ENCODE assay signal across 10 cellular contexts in the genomic region with DNA sequence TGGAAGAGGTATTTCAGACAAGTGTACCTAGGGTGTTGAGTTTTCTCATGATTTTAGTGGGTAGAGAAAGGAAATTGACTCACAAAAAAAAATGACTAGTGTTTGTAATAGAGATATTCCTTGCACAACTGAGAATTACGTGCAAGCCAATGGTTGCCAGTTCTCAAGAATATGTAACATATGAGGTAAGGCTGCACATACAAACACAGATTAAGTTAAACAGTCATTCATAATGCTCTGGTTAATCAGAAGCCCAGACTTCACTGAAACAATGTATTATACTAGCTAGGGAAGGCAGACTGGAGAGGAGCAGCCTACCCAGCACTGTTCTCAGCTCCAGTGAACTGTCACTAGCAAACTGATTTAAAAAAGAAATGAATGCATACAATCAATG.
A peak's percentile ranks its signal among the peaks of the same experiment; 100 is the strongest.
DNase-seq lines count a peak whose midpoint lies in the region; ATAC-seq, FAIRE-seq and TF ChIP-seq lines count a peak whose summit lies in the region.
"Had no signal": no experiment of that assay in that cellular context is flagged by ENCODE, and none has a peak within 500 bp of the region (broad histone marks: within the 10 kb centered on the region; RNA-seq: fewer than 3 reads in every experiment).

No MANE protein-coding gene starts in this region.

- FAIRE-seq in HepG2 (lab: Jason Lieb, UNC): no peak

- TF ChIP-seq CTCF in WI38 (IDR thresholded peaks at IDR 0.05; ENCODE audit: low read depth, low read length) (no peak), HepG2 (CRISPR knock-in tag; IDR thresholded peaks at IDR 0.05) (no peak)

- no peak overlapping the region for H3K4me3 Mint-ChIP-seq in activated CD4-positive, alpha-beta memory T cell treated with anti-CD3 and anti-CD28 coated beads for 36 hours
- H3K4me3 Mint-ChIP-seq in CD4-positive, alpha-beta memory T cell: no peak overlapping the region
- H3K4me3 Mint-ChIP-seq: activated T-cell treated with anti-CD3 and anti-CD28 coated beads, Interleukin-2, amount 50 U/mL, for 4 hours had no signal

- in situ Hi-C loops in HepG2 (cut with HindIII; ENCODE audit: extremely low pct_ligation_motif_present, low pct_unique_long_range_greater_than_20kb): no loop called here

- no peak for TF ChIP-seq POLR2A in HepG2 (IDR thresholded peaks at IDR 0.05; ENCODE audit: insufficient read depth in 1 of 2, low read depth in 2 of 2, low read length in 2 of 2)

- H3K9me3 Mint-ChIP-seq in activated CD4-positive, alpha-beta memory T cell treated with anti-CD3 and anti-CD28 coated beads for 36 hours: no peaks in the 10 kb centered on the region
- peaks cover 0 to 5% (median 0%) of the 10 kb centered on the region in 8 donors for H3K9me3 Mint-ChIP-seq in CD4-positive, alpha-beta memory T cell
- H3K9me3 Mint-ChIP-seq: activated T-cell treated with anti-CD3 and anti-CD28 coated beads, Interleukin-2, amount 50 U/mL, for 4 hours had no signal

- no peaks in the 10 kb centered on the region for H3K9me3 ChIP-seq in HepG2 (ENCODE audit: low read length)
- no peaks in the 10 kb centered on the region for H3K9me3 ChIP-seq in CD4-positive, alpha-beta memory T cell (ENCODE audit: control insufficient read depth in 1 of 2, low read length in 2 of 2)

- no peaks in the 10 kb centered on the region for H4K20me1 ChIP-seq in HepG2 (ENCODE audit: insufficient read depth, low read length)

- H3K36me3 ChIP-seq in HepG2 (replicated peaks in 1 of 2; ENCODE audit: control insufficient read depth in 1 of 2, insufficient read depth in 2 of 2, low read length in 2 of 2): no peaks in the 10 kb centered on the region
- no peaks in the 10 kb centered on the region for H3K36me3 ChIP-seq in CD4-positive, alpha-beta memory T cell (ENCODE audit: insufficient read depth, low read length)

- no peak overlapping the region for H3K4me2 ChIP-seq in HepG2 (ENCODE audit: low read depth, low read length)

- H3K79me2 ChIP-seq in HepG2 (ENCODE audit: insufficient read depth, low read length): no peaks in the 10 kb centered on the region

- no peak for TF ChIP-seq RAD21 in HepG2 (CRISPR knock-in tag; IDR thresholded peaks at IDR 0.05)

- no peak overlapping the region for H2AFZ ChIP-seq in HepG2 (ENCODE audit: low read length)

- POLR2A ChIA-PET in HepG2 (lab: Yijun Ruan, JAX): no interaction called here
- POLR2A ChIA-PET in activated CD4-positive, alpha-beta memory T cell treated with anti-CD3 and anti-CD28 coated beads for 36 hours (lab: Charles Lee): no interaction called here
- POLR2A ChIA-PET in CD4-positive, alpha-beta memory T cell (lab: Charles Lee; ENCODE audit: partially characterized antibody): no interaction called here

- H3K9ac ChIP-seq in HepG2 (ENCODE audit: insufficient read depth, low read depth, low read length): no peak overlapping the region

- 0 out of 2 replicates have a peak, but pooled peaks cover 4% of the 10 kb centered on the region for H3K4me1 ChIP-seq in HepG2 (ENCODE audit: insufficient read depth, low read length)
- no peaks in the 10 kb centered on the region for H3K4me1 ChIP-seq in CD4-positive, alpha-beta memory T cell (ENCODE audit: insufficient read depth, low read length)

- H3K36me3 Mint-ChIP-seq in activated CD4-positive, alpha-beta memory T cell treated with anti-CD3 and anti-CD28 coated beads for 36 hours: no peaks in the 10 kb centered on the region
- H3K36me3 Mint-ChIP-seq in CD4-positive, alpha-beta memory T cell: no peaks in the 10 kb centered on the region

- WGBS in HepG2 (ENCODE audit: low lambda C conversion rate): 90% methylated on average over 1 of the region's 1 CpG

- no peaks in the 10 kb centered on the region for H3K27me3 ChIP-seq in HepG2 (ENCODE audit: control insufficient read depth in 1 of 2, insufficient read depth in 2 of 2, low read length in 2 of 2)
- no peaks in the 10 kb centered on the region for H3K27me3 ChIP-seq in CD4-positive, alpha-beta memory T cell (ENCODE audit: insufficient read depth, low read length)

- H3K27me3 Mint-ChIP-seq in activated CD4-positive, alpha-beta memory T cell treated with anti-CD3 and anti-CD28 coated beads for 36 hours: peaks cover 2% of the 10 kb centered on the region
- H3K27me3 Mint-ChIP-seq in CD4-positive, alpha-beta memory T cell: no peaks in the 10 kb centered on the region

- no peak overlapping the region for H3K27ac ChIP-seq in HepG2 (ENCODE audit: extremely low read length, insufficient read depth, low read length)
- no peak overlapping the region for H3K27ac ChIP-seq in CD4-positive, alpha-beta memory T cell (ENCODE audit: low read depth, low read length)

- TF ChIP-seq EP300 in HepG2 (IDR thresholded peaks at IDR 0.05; ENCODE audit: low read depth in 2 of 2, low read length in 2 of 2) (no peak), HepG2 (CRISPR knock-in tag; IDR thresholded peaks at IDR 0.05; ENCODE audit: borderline replicate concordance) (no peak)

- no TSS peak for BruUV-seq in HepG2 (replicated peaks; lab: Mats Ljungman, UMichigan)

- H3K4me3 ChIP-seq in WI38 (ENCODE audit: low read depth, low read length) (peak overlapping the region; percentile 9; the same call in 1 of the 2 replicates), HepG2 (replicated peaks in 1 of 3; ENCODE audit: insufficient read depth in 1 of 3, low read depth in 2 of 3, low read length in 3 of 3) (no peak overlapping the region)
- H3K4me3 ChIP-seq in CD4-positive, alpha-beta memory T cell (ENCODE audit: low read length in 2 of 2): no peak overlapping the region

- ATAC-seq in GM18511 (IDR thresholded peaks at IDR 0.05; ENCODE audit: unreplicated experiment): peak; percentile 62
- peak; percentile 29 for ATAC-seq in HG02571 (IDR thresholded peaks at IDR 0.05; ENCODE audit: unreplicated experiment)
- ATAC-seq in HepG2: peak; percentile 85
- ATAC-seq: activated T-cell treated with anti-CD3 and anti-CD28 coated beads, Interleukin-2, amount 50 U/mL, for 4 hours had no signal

- intact Hi-C loops in HepG2 (cut with micrococcal nuclease; ENCODE audit: unreplicated experiment): no loop called here
- intact Hi-C loops in activated CD4-positive, alpha-beta memory T cell treated with anti-CD3 and anti-CD28 coated beads for 36 hours (cut with micrococcal nuclease): loop anchor here (5.0 kb wide), 1 partner anchor 417 kb away; a partner anchor contains a TSS
- intact Hi-C loops in CD4-positive, alpha-beta memory T cell (cut with micrococcal nuclease): no loop called here

- peaks cover 5% of the 10 kb centered on the region for H3K4me1 Mint-ChIP-seq in activated CD4-positive, alpha-beta memory T cell treated with anti-CD3 and anti-CD28 coated beads for 36 hours (ENCODE audit: low read depth)
- peaks cover 0 to 4% (median 0%) of the 10 kb centered on the region in 4 donors for H3K4me1 Mint-ChIP-seq in CD4-positive, alpha-beta memory T cell

- CTCF ChIA-PET in HepG2 (lab: Yijun Ruan, JAX; ENCODE audit: low intra/inter-chr PET ratio, low total read pairs): no interaction called here
- CTCF ChIA-PET in activated CD4-positive, alpha-beta memory T cell treated with anti-CD3 and anti-CD28 coated beads for 36 hours (lab: Charles Lee): no interaction called here
- CTCF ChIA-PET in CD4-positive, alpha-beta memory T cell (lab: Charles Lee; ENCODE audit: partially characterized antibody): no interaction called here

- H3K27ac Mint-ChIP-seq in activated CD4-positive, alpha-beta memory T cell treated with anti-CD3 and anti-CD28 coated beads for 36 hours: no peak overlapping the region
- H3K27ac Mint-ChIP-seq in CD4-positive, alpha-beta memory T cell: no peak overlapping the region

- DNase-seq in HepG2 (ENCODE audit: low spot score): peak; percentile 25
- no peak for DNase-seq in activated CD4-positive, alpha-beta memory T cell treated with anti-CD3 and anti-CD28 coated beads for 36 hours
- DNase-seq in SIG-M5 (lab: John Stamatoyannopoulos, UW): no peak
- DNase-seq in dermis blood vessel endothelial cell: no peak
- no peak for DNase-seq in CD4-positive, alpha-beta memory T cell
- DNase-seq: activated T-cell treated with anti-CD3 and anti-CD28 coated beads, Interleukin-2, amount 50 U/mL, for 4 hours; stimulated activated CD4-positive, alpha-beta T cell treated with anti-CD3 and anti-CD28 coated beads, Interleukin-4, amount 100 ng/mL, for 1 hour had no signal

TF ChIP-seq in HepG2, 621 proteins besides CTCF, POLR2A, EP300 and RAD21 (continues in another document):
- no peak for TF ChIP-seq ZNF766 (CRISPR knock-in tag; IDR thresholded peaks at IDR 0.05; ENCODE audit: borderline replicate concordance)
- TF ChIP-seq RORA (CRISPR knock-in tag; IDR thresholded peaks at IDR 0.05): no peak
- TF ChIP-seq CCAR2 (optimal IDR thresholded peaks at IDR 0.05; ENCODE audit: low read depth, low read length): no peak
- TF ChIP-seq, protein P1, sequence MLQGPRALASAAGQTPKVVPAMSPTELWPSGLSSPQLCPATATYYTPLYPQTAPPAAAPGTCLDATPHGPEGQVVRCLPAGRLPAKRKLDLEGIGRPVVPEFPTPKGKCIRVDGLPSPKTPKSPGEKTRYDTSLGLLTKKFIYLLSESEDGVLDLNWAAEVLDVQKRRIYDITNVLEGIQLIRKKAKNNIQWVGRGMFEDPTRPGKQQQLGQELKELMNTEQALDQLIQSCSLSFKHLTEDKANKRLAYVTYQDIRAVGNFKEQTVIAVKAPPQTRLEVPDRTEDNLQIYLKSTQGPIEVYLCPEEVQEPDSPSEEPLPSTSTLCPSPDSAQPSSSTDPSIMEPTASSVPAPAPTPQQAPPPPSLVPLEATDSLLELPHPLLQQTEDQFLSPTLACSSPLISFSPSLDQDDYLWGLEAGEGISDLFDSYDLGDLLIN (CRISPR knock-in tag; IDR thresholded peaks at IDR 0.05; ENCODE audit: borderline replicate concordance): no peak
- TF ChIP-seq, protein P2, sequence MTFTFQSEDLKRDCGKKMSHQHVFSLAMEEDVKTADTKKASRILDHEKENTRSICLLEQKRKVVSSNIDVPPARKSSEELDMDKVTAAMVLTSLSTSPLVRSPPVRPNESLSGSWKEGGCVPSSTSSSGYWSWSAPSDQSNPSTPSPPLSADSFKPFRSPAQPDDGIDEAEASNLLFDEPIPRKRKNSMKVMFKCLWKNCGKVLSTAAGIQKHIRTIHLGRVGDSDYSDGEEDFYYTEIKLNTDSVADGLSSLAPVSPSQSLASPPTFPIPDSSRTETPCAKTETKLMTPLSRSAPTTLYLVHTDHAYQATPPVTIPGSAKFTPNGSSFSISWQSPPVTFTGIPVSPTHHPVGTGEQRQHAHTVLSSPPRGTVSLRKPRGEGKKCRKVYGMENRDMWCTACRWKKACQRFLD (CRISPR knock-in tag; IDR thresholded peaks at IDR 0.05; ENCODE audit: borderline replicate concordance): no peak
- no peak for TF ChIP-seq MIER2 (CRISPR knock-in tag; IDR thresholded peaks at IDR 0.05)
- no peak for TF ChIP-seq FOSL1 (CRISPR knock-in tag; IDR thresholded peaks at IDR 0.05; ENCODE audit: borderline replicate concordance)
- TF ChIP-seq, protein P3, sequence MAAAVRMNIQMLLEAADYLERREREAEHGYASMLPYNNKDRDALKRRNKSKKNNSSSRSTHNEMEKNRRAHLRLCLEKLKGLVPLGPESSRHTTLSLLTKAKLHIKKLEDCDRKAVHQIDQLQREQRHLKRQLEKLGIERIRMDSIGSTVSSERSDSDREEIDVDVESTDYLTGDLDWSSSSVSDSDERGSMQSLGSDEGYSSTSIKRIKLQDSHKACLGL (CRISPR knock-in tag; IDR thresholded peaks at IDR 0.05): no peak
- no peak for TF ChIP-seq TGIF2 (CRISPR knock-in tag; IDR thresholded peaks at IDR 0.05)
- no peak for TF ChIP-seq NR2F2 (IDR thresholded peaks at IDR 0.05; ENCODE audit: borderline replicate concordance, low read depth)
- TF ChIP-seq ZNF335 (CRISPR knock-in tag; IDR thresholded peaks at IDR 0.05): no peak

Comparison
In these comparisons a context has a peak if more than half of its experiments do, and no peak if none do; other contexts are left out.
1. ATAC-seq: peak in every context shown above with its lines; median percentile 85 in HepG2; 62 in GM18511; 29 in HG02571.